In the genomic region with DNA sequence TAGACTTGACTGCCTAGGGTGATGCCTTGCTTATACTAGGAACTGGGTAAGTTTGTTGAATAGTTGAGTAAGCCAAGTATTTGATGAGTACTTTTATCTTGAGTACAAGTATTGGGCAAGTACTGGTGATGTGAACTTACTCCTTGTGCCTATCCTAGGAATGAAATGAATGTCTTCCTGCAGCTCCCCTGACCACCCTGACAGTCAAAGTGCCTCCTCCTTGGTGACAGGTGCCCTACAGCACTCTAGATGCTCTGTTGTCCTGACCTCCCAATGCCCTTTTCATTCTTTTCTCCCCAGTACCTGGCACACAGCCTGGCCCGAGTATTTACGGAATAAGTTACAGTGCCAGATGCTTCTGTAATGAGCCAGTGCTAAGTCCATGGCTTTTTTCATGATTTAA, we compare ENCODE assay signal across 10 cellular contexts. TPM values are rescaled to one million over a fixed set of nuclear protein-coding genes. Genes with fewer than 3 reads are reported as not detected.
DNase-seq lines count a peak whose midpoint lies in the region; FAIRE-seq and TF ChIP-seq lines count a peak whose summit lies in the region.
"Had no signal": no experiment of that assay in that cellular context is flagged by ENCODE, and none has a peak within 500 bp of the region (broad histone marks: within the 10 kb centered on the region; RNA-seq: fewer than 3 reads in every experiment).

No MANE protein-coding gene starts in this region.

- no peak for TF ChIP-seq CTCF in AG09309 (IDR thresholded peaks at IDR 0.05; ENCODE audit: control insufficient read depth, insufficient read depth, low read depth, low read length, missing control alignments)
- no peak for TF ChIP-seq CTCF in chondrocyte (IDR thresholded peaks at IDR 0.05)

- no peak overlapping the region for H3K4me3 Mint-ChIP-seq in chondrocyte (ENCODE audit: unreplicated experiment)
- H3K4me3 Mint-ChIP-seq: IgD-negative memory B cell had no signal

- H3K4me3 ChIP-seq in AG09309 (ENCODE audit: control insufficient read depth, low read depth, low read length), result no peak overlapping the region

- H3K9me3 Mint-ChIP-seq in chondrocyte (ENCODE audit: low read depth), result no peaks in the 10 kb centered on the region
- H3K9me3 Mint-ChIP-seq: IgD-negative memory B cell had no signal

- no peaks in the 10 kb centered on the region for H3K27me3 Mint-ChIP-seq in chondrocyte (ENCODE audit: low read depth)
- H3K27me3 Mint-ChIP-seq: IgD-negative memory B cell had no signal

- FAIRE-seq in frontal cortex (lab: Jason Lieb, UNC), result no peak

- DNase-seq in AG09309 (ENCODE audit: low read depth) (peak; percentile 37), NCI-H1105 treated with DMSO at 0.1 percent for 48 hours (lab: John Stamatoyannopoulos, UW) (peak; percentile 52), chondrocyte (ENCODE audit: low spot score) (no peak), medulla oblongata (ENCODE audit: extremely low spot score) (peak; percentile 44), germinal center (ENCODE audit: low spot score) (no peak), Ammon's horn (ENCODE audit: low spot score) (no peak), frontal cortex (ENCODE audit: low spot score in 2 of 2) (no peak)
- DNase-seq in activated CD4-positive, alpha-beta T cell treated with anti-CD3 and anti-CD28 coated beads for 4 hours, result no peak
- DNase-seq: cortex of kidney had no signal

- peaks cover 23% of the 10 kb centered on the region for H3K36me3 Mint-ChIP-seq in chondrocyte (ENCODE audit: low read depth)
- H3K36me3 Mint-ChIP-seq: IgD-negative memory B cell had no signal

- H3K27ac Mint-ChIP-seq in chondrocyte (ENCODE audit: unreplicated experiment), result peak overlapping the region; percentile 15
- H3K27ac Mint-ChIP-seq: IgD-negative memory B cell had no signal

- H3K4me1 Mint-ChIP-seq in chondrocyte (ENCODE audit: low read depth), result peaks cover 20% of the 10 kb centered on the region

RNA-seq across cellular contexts. Expression of a gene that starts 25.5 kb away (rescaled TPM):
- total RNA-seq in chondrocyte (0.41 to 0.60 TPM (median 0.53 TPM) in 3 replicates), frontal cortex (4.1 TPM)

Comparison
In these comparisons a context has a peak if more than half of its experiments do, and no peak if none do; other contexts are left out.
1. DNase-seq: peak in AG09309 (single experiment), NCI-H1105 treated with DMSO at 0.1 percent for 48 hours (single experiment) and medulla oblongata (single experiment); none in chondrocyte (single experiment), activated CD4-positive, alpha-beta T cell treated with anti-CD3 and anti-CD28 coated beads for 4 hours (0 of 2), germinal center (single experiment), Ammon's horn (single experiment) and frontal cortex (0 of 2).